9 cellular contexts compared by ENCODE assay signal in the genomic region with DNA sequence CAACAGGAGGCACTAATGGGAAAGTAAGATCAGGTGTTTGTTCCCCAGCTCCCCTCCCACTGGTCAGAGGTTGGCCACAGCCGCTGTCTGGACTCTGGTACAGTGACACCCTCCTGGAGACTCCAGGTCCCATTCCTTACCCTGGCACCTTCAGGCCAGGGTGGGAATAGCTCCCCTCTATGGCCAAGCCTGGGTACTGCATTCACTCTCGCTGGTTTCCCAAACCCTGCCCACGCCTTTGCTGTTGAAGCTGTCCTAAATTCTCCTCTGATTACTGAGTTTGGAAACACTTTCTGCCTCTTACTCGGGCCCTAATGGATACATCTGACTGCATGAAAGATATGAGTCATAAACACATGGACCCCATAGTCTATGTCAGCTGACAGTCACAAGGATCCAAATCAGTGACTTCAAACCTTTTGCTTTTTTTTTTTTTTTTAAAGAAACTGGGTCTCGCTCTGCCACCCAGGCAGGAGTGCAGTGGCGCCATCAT. TPM values are rescaled to one million over a fixed set of nuclear protein-coding genes. Genes with fewer than 3 reads are reported as not detected.
DNase-seq lines count a peak whose midpoint lies in the region; ATAC-seq and TF ChIP-seq lines count a peak whose summit lies in the region.
"Had no signal": no experiment of that assay in that cellular context is flagged by ENCODE, and none has a peak within 500 bp of the region (broad histone marks: within the 10 kb centered on the region; RNA-seq: fewer than 3 reads in every experiment).

No MANE protein-coding gene starts in this region.

- DNase-seq in AG04450 (ENCODE audit: low read depth, low spot score): peak; percentile 27
- no peak for DNase-seq in GM12865 (ENCODE audit: low read depth)
- no peak for DNase-seq in RWPE2 (ENCODE audit: low spot score)
- peak; percentile 84 for DNase-seq in iPS-NIHi7 (ENCODE audit: extremely low spot score)
- DNase-seq in inferior parietal cortex (ENCODE audit: extremely low spot score): no peak
- DNase-seq in cortex of kidney (lab: John Stamatoyannopoulos, UW): no peak
- DNase-seq: midbrain had no signal

- H3K36me3 ChIP-seq in RWPE2 (ENCODE audit: low read depth): no peaks in the 10 kb centered on the region

- POLR2A ChIA-PET in AG04450 (lab: Yijun Ruan, JAX): no interaction called here

- ATAC-seq in RWPE2 (ENCODE audit: low read depth) (no peak), HG02973 (IDR thresholded peaks at IDR 0.05; ENCODE audit: unreplicated experiment) (no peak), GM21360 (IDR thresholded peaks at IDR 0.05; ENCODE audit: unreplicated experiment) (no peak)

- no peak overlapping the region for H3K4me3 ChIP-seq in AG04450 (ENCODE audit: low read depth, low read length)
- no peak overlapping the region for H3K4me3 ChIP-seq in GM12865 (ENCODE audit: low read depth, low read length)
- no peak overlapping the region for H3K4me3 ChIP-seq in RWPE2 (ENCODE audit: severe bottlenecking)

- H3K27ac ChIP-seq in AG04450 (ENCODE audit: low read depth, low read length) (peak overlapping the region; percentile 21), RWPE2 (ENCODE audit: poor library complexity, severe bottlenecking) (peak overlapping the region; percentile 75)

- TF ChIP-seq CTCF in AG04450 (IDR thresholded peaks at IDR 0.05; ENCODE audit: low read depth, low read length) (peak; percentile 67), GM12865 (IDR thresholded peaks at IDR 0.05; ENCODE audit: insufficient read depth, low read depth, low read length, missing control alignments) (peak; percentile 57), RWPE2 (IDR thresholded peaks at IDR 0.05; ENCODE audit: poor library complexity, severe bottlenecking) (peak; percentile 34)

- no peaks in the 10 kb centered on the region for H3K9me3 ChIP-seq in AG04450 (ENCODE audit: control insufficient read depth, insufficient read depth, low read length)
- no peaks in the 10 kb centered on the region for H3K9me3 ChIP-seq in RWPE2 (ENCODE audit: severe bottlenecking)

- H3K27me3 ChIP-seq in AG04450 (ENCODE audit: control insufficient read depth, insufficient read depth, low read length) (peaks cover 3% of the 10 kb centered on the region), RWPE2 (ENCODE audit: insufficient read depth, poor library complexity, severe bottlenecking) (no peaks in the 10 kb centered on the region)

- CTCF ChIA-PET in AG04450 (lab: Charles Lee): interaction anchor here (0.5 to 1.2 kb wide), 6 partner anchors 10 to 147 kb away, joined by 3 to 6 read pairs (median 3); no protein-coding TSS in a partner anchor

- peaks cover 9% of the 10 kb centered on the region for H3K4me1 ChIP-seq in RWPE2 (ENCODE audit: insufficient read depth, poor library complexity, severe bottlenecking)

RNA-seq across cellular contexts. Expression of gene HRK, which starts 17.9 kb away (rescaled TPM):
- polyA plus RNA-seq in AG04450 (2011; rRNA removed): not detected in 2 replicates
- polyA minus RNA-seq in AG04450 (2011; rRNA and poly(A)+ RNA removed): not detected in 2 replicates

RNA-seq across cellular contexts. Expression of gene FBXW8, which starts 47.4 kb away (rescaled TPM):
- 23.0 and 24.5 TPM in 2 replicates for polyA plus RNA-seq in AG04450 (2011; rRNA removed)
- polyA minus RNA-seq in AG04450 (2011; rRNA and poly(A)+ RNA removed): 45.0 and 46.9 TPM in 2 replicates

Comparison
In these comparisons a context has a peak if more than half of its experiments do, and no peak if none do; other contexts are left out.
1. DNase-seq: peak in AG04450 (single experiment) and iPS-NIHi7 (single experiment); none in GM12865 (single experiment), RWPE2 (single experiment), inferior parietal cortex (single experiment) and cortex of kidney (single experiment).
2. Peak in every context shown above with its lines, with median percentiles within 50 percentile points of each other: CTCF ChIP-seq.